In genomic region chrX:12885508-12885907, GRCh38 we compare ENCODE assay signal across 17 cellular contexts. TPM values are rescaled to one million over a fixed set of nuclear protein-coding genes. Genes with fewer than 3 reads are reported as not detected.
DNase-seq lines count a peak whose midpoint lies in the region; ATAC-seq, FAIRE-seq and TF ChIP-seq lines count a peak whose summit lies in the region.
"Had no signal": no experiment of that assay in that cellular context is flagged by ENCODE, and none has a peak within 500 bp of the region (broad histone marks: within the 10 kb centered on the region; RNA-seq: fewer than 3 reads in every experiment).

No MANE protein-coding gene starts in this region.

- H3K4me2 ChIP-seq in KMS-11 (peak overlapping the region; percentile 36; the same call in 1 of the 2 replicates), astrocyte (ENCODE audit: low read length) (no peak overlapping the region)

- no peak for TF ChIP-seq CTCF in AG10803 (conservative IDR thresholded peaks at IDR 0.05; ENCODE audit: low read length)
- TF ChIP-seq CTCF in KMS-11 (conservative IDR thresholded peaks at IDR 0.05; ENCODE audit: low read depth, low read length): no peak
- TF ChIP-seq CTCF in astrocyte (IDR thresholded peaks at IDR 0.05; ENCODE audit: insufficient read depth, low read depth, low read length): no peak

- H3K79me2 ChIP-seq in KMS-11 (ENCODE audit: insufficient read depth, low read depth): no peaks in the 10 kb centered on the region
- no peaks in the 10 kb centered on the region for H3K79me2 ChIP-seq in astrocyte (ENCODE audit: insufficient read depth, low read length)

- no peak overlapping the region for H2AFZ ChIP-seq in KMS-11 (ENCODE audit: low read depth)
- no peak overlapping the region for H2AFZ ChIP-seq in astrocyte (ENCODE audit: low read depth, low read length)

- H3K4me1 Mint-ChIP-seq in astrocyte (ENCODE audit: low read depth, unreplicated experiment): peaks cover 12% of the 10 kb centered on the region
- H3K4me1 Mint-ChIP-seq in stimulated activated memory B cell treated with anti-CD40 and anti-IgM and Interleukin-4, amounts not matched to agents 10 μg/mL and 1 μg/mL and 100 μg/mL, for 72 hours: peaks cover 11% of the 10 kb centered on the region

- H3K27me3 ChIP-seq in KMS-11 (ENCODE audit: insufficient read depth, low read depth) (no peaks in the 10 kb centered on the region), astrocyte (ENCODE audit: insufficient read depth, low read length) (no peaks in the 10 kb centered on the region)

- peak; percentile 63 for FAIRE-seq in astrocyte (lab: Jason Lieb, UNC)
- FAIRE-seq: H1, HepG2, HTR-8/SVneo had no signal

- no peak overlapping the region for H3K9ac ChIP-seq in KMS-11
- H3K9ac ChIP-seq in astrocyte (ENCODE audit: low read length): no peak overlapping the region

- H3K36me3 ChIP-seq in KMS-11 (ENCODE audit: insufficient read depth) (no peaks in the 10 kb centered on the region), astrocyte (ENCODE audit: insufficient read depth, low read length) (no peaks in the 10 kb centered on the region)
- H3K36me3 ChIP-seq: HAP-1 had no signal

- no peaks in the 10 kb centered on the region for H4K20me1 ChIP-seq in KMS-11 (ENCODE audit: insufficient read depth)
- H4K20me1 ChIP-seq in astrocyte (ENCODE audit: insufficient read depth, low read length): no peaks in the 10 kb centered on the region

- H3K4me3 ChIP-seq in AG10803 (ENCODE audit: low read length) (no peak overlapping the region), KMS-11 (IDR thresholded peaks at IDR 0.05; ENCODE audit: insufficient read depth, low read depth, low read length) (no peak overlapping the region), astrocyte (ENCODE audit: insufficient read depth, low read depth, low read length) (no peak overlapping the region)
- H3K4me3 ChIP-seq: HAP-1 had no signal

- no peaks in the 10 kb centered on the region for H3K9me3 Mint-ChIP-seq in astrocyte (ENCODE audit: unreplicated experiment)
- H3K9me3 Mint-ChIP-seq in stimulated activated memory B cell treated with anti-CD40 and anti-IgM and Interleukin-4, amounts not matched to agents 10 μg/mL and 1 μg/mL and 100 μg/mL, for 72 hours: peaks cover 3% of the 10 kb centered on the region
- H3K9me3 Mint-ChIP-seq: CD4-positive, alpha-beta T cell had no signal

- no peaks in the 10 kb centered on the region for H3K9me3 ChIP-seq in astrocyte (ENCODE audit: insufficient read depth, low read depth, low read length)
- H3K9me3 ChIP-seq: HAP-1 had no signal

- peaks cover 71% of the 10 kb centered on the region for H3K4me1 ChIP-seq in KMS-11 (ENCODE audit: low read depth, poor library complexity, severe bottlenecking)
- no peaks in the 10 kb centered on the region for H3K4me1 ChIP-seq in astrocyte (ENCODE audit: insufficient read depth, low read length)
- H3K4me1 ChIP-seq: HAP-1 had no signal

- no peak overlapping the region for H3K4me3 Mint-ChIP-seq in astrocyte (ENCODE audit: unreplicated experiment)
- no peak overlapping the region for H3K4me3 Mint-ChIP-seq in stimulated activated memory B cell treated with anti-CD40 and anti-IgM and Interleukin-4, amounts not matched to agents 10 μg/mL and 1 μg/mL and 100 μg/mL, for 72 hours
- H3K4me3 Mint-ChIP-seq: CD4-positive, alpha-beta T cell had no signal

- H3K27ac ChIP-seq in KMS-11: no peak overlapping the region
- no peak overlapping the region for H3K27ac ChIP-seq in astrocyte (ENCODE audit: low read depth, low read length)

- H3K27me3 Mint-ChIP-seq in astrocyte (ENCODE audit: low read depth, unreplicated experiment): peaks cover 5% of the 10 kb centered on the region
- no peaks in the 10 kb centered on the region for H3K27me3 Mint-ChIP-seq in stimulated activated memory B cell treated with anti-CD40 and anti-IgM and Interleukin-4, amounts not matched to agents 10 μg/mL and 1 μg/mL and 100 μg/mL, for 72 hours
- H3K27me3 Mint-ChIP-seq: CD4-positive, alpha-beta T cell had no signal

- no peak overlapping the region for H3K27ac Mint-ChIP-seq in astrocyte (ENCODE audit: unreplicated experiment)
- H3K27ac Mint-ChIP-seq in stimulated activated memory B cell treated with anti-CD40 and anti-IgM and Interleukin-4, amounts not matched to agents 10 μg/mL and 1 μg/mL and 100 μg/mL, for 72 hours: no peak overlapping the region
- H3K27ac Mint-ChIP-seq: CD4-positive, alpha-beta T cell had no signal

- H3K36me3 Mint-ChIP-seq in astrocyte (ENCODE audit: low read depth, unreplicated experiment): no peaks in the 10 kb centered on the region
- H3K36me3 Mint-ChIP-seq in stimulated activated memory B cell treated with anti-CD40 and anti-IgM and Interleukin-4, amounts not matched to agents 10 μg/mL and 1 μg/mL and 100 μg/mL, for 72 hours: peaks cover 28% of the 10 kb centered on the region

- ATAC-seq in stimulated activated memory B cell treated with anti-CD40 and anti-IgM and Interleukin-4, amounts not matched to agents 10 μg/mL and 1 μg/mL and 100 μg/mL, for 72 hours: no peak
- ATAC-seq in HG03521 (IDR thresholded peaks at IDR 0.05; ENCODE audit: unreplicated experiment): no peak
- ATAC-seq: HepG2 had no signal

- DNase-seq in AG10803 (ENCODE audit: low read depth) (peak; percentile 12), astrocyte (ENCODE audit: low read depth) (no peak), myocyte (ENCODE audit: low read depth) (peak; percentile 19), NCI-H226 (no peak)
- DNase-seq: 8988T; C1 segment of cervical spinal cord; Calu3; CD4-positive, alpha-beta T cell; DMS 273 treated with DMSO at 0.1 percent for 48 hours had no signal

RNA-seq across cellular contexts. Expression of gene TLR7, which starts 18.6 kb away (rescaled TPM):
- 0.07 TPM in 1 of 2 replicates, not detected in the other for total RNA-seq in astrocyte
- total RNA-seq in myocyte: not detected in 2 replicates
- 0.03 TPM for polyA plus RNA-seq in myocyte (2012)
- total RNA-seq: Calu3, Daoy, H1, HepG2 had no signal
- polyA plus RNA-seq: HepG2 had no signal

RNA-seq across cellular contexts. Expression of gene TLR8, which starts 20.9 kb away (rescaled TPM):
- not detected in 2 replicates for total RNA-seq in astrocyte
- not detected in 2 replicates for total RNA-seq in myocyte
- polyA plus RNA-seq in myocyte (2012): not detected
- total RNA-seq: Calu3, Daoy, H1, HepG2 had no signal
- polyA plus RNA-seq: H1, HepG2 had no signal

Comparison
In these comparisons a context has a peak if more than half of its experiments do, and no peak if none do; other contexts are left out.
1. DNase-seq: peak in AG10803 (single experiment) and myocyte (single experiment); none in astrocyte (single experiment) and NCI-H226 (single experiment).